11 cellular contexts compared by ENCODE assay signal in the genomic region with DNA sequence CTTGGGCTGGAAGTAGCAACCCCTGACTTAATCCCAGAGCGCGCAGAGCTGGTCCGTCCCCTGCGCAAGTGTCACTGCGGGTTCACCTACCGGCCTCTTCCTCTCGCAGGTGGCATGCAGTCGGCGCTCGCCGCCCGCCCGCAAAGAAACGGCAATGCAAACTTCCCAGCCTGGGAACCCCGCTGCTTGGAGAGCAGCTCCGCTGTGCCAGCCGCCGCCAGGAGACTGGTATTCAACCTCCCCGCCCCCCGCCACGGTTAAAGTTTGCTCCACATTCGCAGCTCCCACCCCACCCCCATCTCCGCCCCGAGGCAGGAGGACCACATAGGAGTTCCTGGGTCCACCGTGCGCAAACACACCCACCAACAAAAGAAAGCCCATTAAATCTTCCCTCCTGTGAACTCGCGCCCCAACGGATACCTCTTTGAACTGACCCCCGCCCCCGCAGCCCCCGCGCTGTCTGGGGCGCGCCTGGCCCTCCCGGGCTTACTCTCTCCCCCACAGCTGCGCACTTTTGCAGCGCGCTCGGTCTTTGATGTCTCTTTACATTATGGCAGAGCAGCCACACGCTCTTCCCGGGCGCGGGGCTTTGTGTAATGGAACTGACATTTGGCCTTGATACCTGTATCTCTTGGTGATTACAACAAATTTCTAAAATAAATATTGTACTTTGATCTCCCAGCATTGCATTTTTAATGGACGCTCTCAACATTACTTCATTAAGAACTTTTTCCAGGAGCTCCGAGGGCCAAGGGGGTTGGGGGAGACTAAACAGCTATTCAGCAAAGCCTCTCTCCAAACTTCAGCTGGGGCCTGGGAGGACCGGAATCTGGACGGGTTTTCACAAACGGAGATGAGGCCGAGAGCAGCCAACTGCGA. TPM values are rescaled to one million over a fixed set of nuclear protein-coding genes. Genes with fewer than 3 reads are reported as not detected.
DNase-seq lines count a peak whose midpoint lies in the region; ATAC-seq and TF ChIP-seq lines count a peak whose summit lies in the region.
"Had no signal": no experiment of that assay in that cellular context is flagged by ENCODE, and none has a peak within 500 bp of the region (broad histone marks: within the 10 kb centered on the region; RNA-seq: fewer than 3 reads in every experiment).

No MANE protein-coding gene starts in this region.

- peak overlapping the region; percentile 62 for H3K4me3 ChIP-seq in neural cell (ENCODE audit: low read length)
- H3K4me3 ChIP-seq: lung, thoracic aorta had no signal

- no peak for TF ChIP-seq EP300 in neural cell (conservative IDR thresholded peaks at IDR 0.05; ENCODE audit: poor library complexity, severe bottlenecking)

- H3K27ac ChIP-seq in neural cell (ENCODE audit: low read length): no peak overlapping the region
- H3K27ac ChIP-seq: thoracic aorta had no signal

- TF ChIP-seq RAD21 in neural cell (conservative IDR thresholded peaks at IDR 0.05): no peak

- H3F3A ChIP-seq in neural cell (ENCODE audit: insufficient read depth, low read length, poor library complexity, severe bottlenecking): no peaks in the 10 kb centered on the region

- H3K4me2 ChIP-seq in neural cell (ENCODE audit: low read length): peak overlapping the region; percentile 45

- H3K9ac ChIP-seq in neural cell (ENCODE audit: low read length): no peak overlapping the region

- no peaks in the 10 kb centered on the region for H3K79me2 ChIP-seq in neural cell (replicated peaks; ENCODE audit: insufficient read depth, low read length)

- H2AFZ ChIP-seq in neural cell (ENCODE audit: low read depth, low read length): no peak overlapping the region

- DNase-seq in NCI-H1417 (lab: John Stamatoyannopoulos, UW) (peak in 2 of 3 experiments; percentile 36 to 60), NCI-H1417 treated with DMSO at 0.1 percent for 48 hours (lab: John Stamatoyannopoulos, UW) (no peak), NCI-H2227 treated with DMSO at 0.1 percent for 48 hours (lab: John Stamatoyannopoulos, UW) (peak; percentile 53), astrocyte of the hippocampus (ENCODE audit: low read depth, low spot score) (peak; percentile 32), SKM-1 (lab: John Stamatoyannopoulos, UW; ENCODE audit: unreplicated experiment) (no peak)

- no peaks in the 10 kb centered on the region for H3K9me2 ChIP-seq in neural cell (ENCODE audit: insufficient read depth, low read length)

- no peaks in the 10 kb centered on the region for H3K9me3 ChIP-seq in neural cell (ENCODE audit: low read length)
- H3K9me3 ChIP-seq: thoracic aorta had no signal

- ATAC-seq in GM18861 (IDR thresholded peaks at IDR 0.05; ENCODE audit: unreplicated experiment) (no peak), GM19463 (IDR thresholded peaks at IDR 0.05; ENCODE audit: unreplicated experiment) (no peak)

- TF ChIP-seq CTCF in neural cell (IDR thresholded peaks at IDR 0.05; ENCODE audit: poor library complexity, severe bottlenecking): no peak

- no peaks in the 10 kb centered on the region for H4K20me1 ChIP-seq in neural cell (ENCODE audit: insufficient read depth)

- no peaks in the 10 kb centered on the region for H3K36me3 ChIP-seq in neural cell (ENCODE audit: insufficient read depth, low read length)
- H3K36me3 ChIP-seq: thoracic aorta had no signal

- peaks cover 94% of the 10 kb centered on the region for H3K27me3 ChIP-seq in neural cell (ENCODE audit: insufficient read depth, low read depth, low read length)

TF ChIP-seq in neural cell, 6 proteins besides CTCF, POLR2A, EP300 and RAD21:
- TF ChIP-seq MXI1 (conservative IDR thresholded peaks at IDR 0.05; ENCODE audit: poor library complexity, severe bottlenecking): no peak
- no peak for TF ChIP-seq SMC3 (conservative IDR thresholded peaks at IDR 0.05; ENCODE audit: poor library complexity)
- TF ChIP-seq, protein P1, sequence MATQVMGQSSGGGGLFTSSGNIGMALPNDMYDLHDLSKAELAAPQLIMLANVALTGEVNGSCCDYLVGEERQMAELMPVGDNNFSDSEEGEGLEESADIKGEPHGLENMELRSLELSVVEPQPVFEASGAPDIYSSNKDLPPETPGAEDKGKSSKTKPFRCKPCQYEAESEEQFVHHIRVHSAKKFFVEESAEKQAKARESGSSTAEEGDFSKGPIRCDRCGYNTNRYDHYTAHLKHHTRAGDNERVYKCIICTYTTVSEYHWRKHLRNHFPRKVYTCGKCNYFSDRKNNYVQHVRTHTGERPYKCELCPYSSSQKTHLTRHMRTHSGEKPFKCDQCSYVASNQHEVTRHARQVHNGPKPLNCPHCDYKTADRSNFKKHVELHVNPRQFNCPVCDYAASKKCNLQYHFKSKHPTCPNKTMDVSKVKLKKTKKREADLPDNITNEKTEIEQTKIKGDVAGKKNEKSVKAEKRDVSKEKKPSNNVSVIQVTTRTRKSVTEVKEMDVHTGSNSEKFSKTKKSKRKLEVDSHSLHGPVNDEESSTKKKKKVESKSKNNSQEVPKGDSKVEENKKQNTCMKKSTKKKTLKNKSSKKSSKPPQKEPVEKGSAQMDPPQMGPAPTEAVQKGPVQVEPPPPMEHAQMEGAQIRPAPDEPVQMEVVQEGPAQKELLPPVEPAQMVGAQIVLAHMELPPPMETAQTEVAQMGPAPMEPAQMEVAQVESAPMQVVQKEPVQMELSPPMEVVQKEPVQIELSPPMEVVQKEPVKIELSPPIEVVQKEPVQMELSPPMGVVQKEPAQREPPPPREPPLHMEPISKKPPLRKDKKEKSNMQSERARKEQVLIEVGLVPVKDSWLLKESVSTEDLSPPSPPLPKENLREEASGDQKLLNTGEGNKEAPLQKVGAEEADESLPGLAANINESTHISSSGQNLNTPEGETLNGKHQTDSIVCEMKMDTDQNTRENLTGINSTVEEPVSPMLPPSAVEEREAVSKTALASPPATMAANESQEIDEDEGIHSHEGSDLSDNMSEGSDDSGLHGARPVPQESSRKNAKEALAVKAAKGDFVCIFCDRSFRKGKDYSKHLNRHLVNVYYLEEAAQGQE (IDR thresholded peaks at IDR 0.05; ENCODE audit: borderline replicate concordance): no peak
- no peak for TF ChIP-seq POLR2AphosphoS5 (IDR thresholded peaks at IDR 0.05)

RNA-seq across cellular contexts. Expression of a gene that starts 3.1 kb away (rescaled TPM):
- 0.15 TPM in 1 of 2 replicates, not detected in the other for polyA plus RNA-seq in neural cell
- polyA minus RNA-seq in neural cell: not detected in 2 replicates
- polyA plus RNA-seq: endothelial cell of umbilical vein had no signal

RNA-seq across cellular contexts. Expression of a gene that starts 58.2 kb away (rescaled TPM):
- polyA plus RNA-seq in neural cell: 1.3 TPM in 1 of 2 replicates, not detected in the other
- not detected in 2 replicates for polyA minus RNA-seq in neural cell
- polyA plus RNA-seq: endothelial cell of umbilical vein had no signal

Comparison
In these comparisons a context has a peak if more than half of its experiments do, and no peak if none do; other contexts are left out.
1. DNase-seq: peak in NCI-H1417 (2 of 3), NCI-H2227 treated with DMSO at 0.1 percent for 48 hours (single experiment) and astrocyte of the hippocampus (single experiment); none in NCI-H1417 treated with DMSO at 0.1 percent for 48 hours (single experiment) and SKM-1 (single experiment).